In the genomic region with DNA sequence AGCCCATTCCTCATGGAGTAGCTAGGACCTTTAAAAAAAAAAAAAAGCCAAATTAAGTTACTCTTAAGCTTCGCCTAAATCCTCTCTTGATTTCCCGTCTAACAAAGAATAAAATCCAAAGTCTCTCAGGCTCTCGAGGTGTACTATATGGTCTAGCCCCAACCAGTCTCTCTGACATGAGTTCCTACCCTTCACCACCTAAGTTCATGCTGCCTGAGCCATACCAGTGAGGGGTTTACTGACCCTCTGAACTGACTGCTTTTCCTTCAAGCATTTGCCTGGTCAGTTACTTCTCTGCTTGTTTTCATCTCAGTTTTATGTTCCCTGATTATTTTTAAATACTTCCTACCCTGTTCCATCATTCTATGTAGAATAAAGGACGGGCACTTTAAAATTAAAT, we compare ENCODE assay signal across 19 cellular contexts. TPM values are rescaled to one million over a fixed set of nuclear protein-coding genes. Genes with fewer than 3 reads are reported as not detected.
DNase-seq lines count a peak whose midpoint lies in the region; FAIRE-seq and TF ChIP-seq lines count a peak whose summit lies in the region.
"Had no signal": no experiment of that assay in that cellular context is flagged by ENCODE, and none has a peak within 500 bp of the region (broad histone marks: within the 10 kb centered on the region; RNA-seq: fewer than 3 reads in every experiment).

No MANE protein-coding gene starts in this region.

- no peak overlapping the region for H3K18ac ChIP-seq in H9 (ENCODE audit: insufficient read length, low read depth, low read length)

- H2BK12ac ChIP-seq in H9 (ENCODE audit: insufficient read length, low read depth, low read length): no peak overlapping the region

- H3K9ac ChIP-seq in H9 (ENCODE audit: extremely low read depth, insufficient read length, low read length): no peak overlapping the region

- H3K27me3 Mint-ChIP-seq in H9 (ENCODE audit: low read depth): no peaks in the 10 kb centered on the region
- H3K27me3 Mint-ChIP-seq in chondrocyte (ENCODE audit: low read depth): no peaks in the 10 kb centered on the region
- no peaks in the 10 kb centered on the region for H3K27me3 Mint-ChIP-seq in nephron progenitor cell (ENCODE audit: low read depth, poor library complexity)

- H4K20me1 ChIP-seq in H9 (ENCODE audit: control insufficient read depth, insufficient read depth, insufficient read length): no peaks in the 10 kb centered on the region

- H3K4me1 Mint-ChIP-seq in H9 (peaks cover 0 to 5% of the 10 kb centered on the region in 2 experiments; a peak in 2 of 4 replicates), chondrocyte (ENCODE audit: low read depth) (peaks cover 13% of the 10 kb centered on the region), nephron progenitor cell (no peaks in the 10 kb centered on the region)

- H3K23ac ChIP-seq in H9 (ENCODE audit: insufficient read length, low read depth, low read length): no peak overlapping the region

- H3K23me2 ChIP-seq in H9 (ENCODE audit: insufficient read length, low read depth, low read length, poor library complexity, severe bottlenecking): no peaks in the 10 kb centered on the region

- H3K36me3 ChIP-seq in small intestine (ENCODE audit: control insufficient read depth in 2 of 2, insufficient read depth in 2 of 2, low read length in 2 of 2): no peaks in the 10 kb centered on the region
- H3K36me3 ChIP-seq: HAP-1 had no signal

- no peak overlapping the region for H3K4me3 ChIP-seq in small intestine (ENCODE audit: low read depth in 1 of 2, low read length in 2 of 2)
- H3K4me3 ChIP-seq: A549, HAP-1 had no signal

- H2BK5ac ChIP-seq in H9 (ENCODE audit: insufficient read length, low read length): no peak overlapping the region

- no peak overlapping the region for H2AK5ac ChIP-seq in H9 (ENCODE audit: insufficient read length, low read length)

- no peak overlapping the region for H2BK20ac ChIP-seq in H9 (ENCODE audit: low read depth, low read length, poor library complexity, severe bottlenecking)

- H4K91ac ChIP-seq in H9 (ENCODE audit: insufficient read length, low read depth, low read length): no peak overlapping the region

- H2AFZ ChIP-seq in H9 (ENCODE audit: low read length): no peak overlapping the region

- H2BK120ac ChIP-seq in H9 (ENCODE audit: low read depth, low read length, poor library complexity, severe bottlenecking): no peak overlapping the region

- H3K36me3 Mint-ChIP-seq in H9 (ENCODE audit: insufficient read depth in 1 of 3, low read depth in 3 of 3): peaks cover 29 to 37% (median 33%) of the 10 kb centered on the region in 3 experiments
- H3K36me3 Mint-ChIP-seq in chondrocyte (ENCODE audit: low read depth): peaks cover 13% of the 10 kb centered on the region
- peaks cover 59% of the 10 kb centered on the region for H3K36me3 Mint-ChIP-seq in nephron progenitor cell (ENCODE audit: low read depth)

- H3K4me3 Mint-ChIP-seq in H9 (no peak overlapping the region), chondrocyte (ENCODE audit: unreplicated experiment) (no peak overlapping the region), nephron progenitor cell (no peak overlapping the region)
- H3K4me3 Mint-ChIP-seq: CD8-positive, alpha-beta T cell had no signal

- H3K4me1 ChIP-seq in H9 (ENCODE audit: insufficient read depth, low read length): no peaks in the 10 kb centered on the region
- no peaks in the 10 kb centered on the region for H3K4me1 ChIP-seq in small intestine (ENCODE audit: control insufficient read depth in 2 of 2, insufficient read depth in 1 of 2, low read depth in 1 of 2, low read length in 1 of 2)
- H3K4me1 ChIP-seq: A549, BE2C, HAP-1 had no signal

- WGBS in H9 (ENCODE audit: extremely low coverage, insufficient read length, low lambda C conversion rate): no CpG with 5 or more reads among the region's 4 CpGs
- WGBS in small intestine, 3 donors: 95 to 96% (median 96%) methylated on average over 4 of the region's 4 CpGs

- TF ChIP-seq CTCF in H9 (conservative IDR thresholded peaks at IDR 0.05) (no peak), chondrocyte (IDR thresholded peaks at IDR 0.05) (no peak), nephron progenitor cell (IDR thresholded peaks at IDR 0.05) (no peak)

- no peak overlapping the region for H3T11ph ChIP-seq in H9 (ENCODE audit: low read length)

- H3K14ac ChIP-seq in H9 (ENCODE audit: insufficient read depth, low read length): no peak overlapping the region

- H3K4me2 ChIP-seq in H9 (ENCODE audit: insufficient read depth, insufficient read length, low read length): no peak overlapping the region
- H3K4me2 ChIP-seq: A549 had no signal

- H3K27ac Mint-ChIP-seq in H9: peak overlapping the region in 2 of 3 experiments; percentile 30 to 88; a peak in 4 of 7 replicates
- H3K27ac Mint-ChIP-seq in chondrocyte (ENCODE audit: unreplicated experiment): peak overlapping the region; percentile 23
- peak overlapping the region; percentile 55 for H3K27ac Mint-ChIP-seq in nephron progenitor cell
- H3K27ac Mint-ChIP-seq: CD8-positive, alpha-beta T cell had no signal

- H3K9me3 ChIP-seq in H9 (ENCODE audit: control insufficient read depth, low read depth, low read length) (peaks cover 5% of the 10 kb centered on the region), small intestine (ENCODE audit: control insufficient read depth, low read depth) (no peaks in the 10 kb centered on the region)
- H3K9me3 ChIP-seq: A549, BE2C, HAP-1 had no signal

- H3K9me3 Mint-ChIP-seq in H9 (peaks cover 22 to 25% of the 10 kb centered on the region in 2 experiments), chondrocyte (ENCODE audit: low read depth) (peaks cover 11% of the 10 kb centered on the region), nephron progenitor cell (peaks cover 33% of the 10 kb centered on the region)

- no peak overlapping the region for H3K4ac ChIP-seq in H9 (ENCODE audit: low read depth, low read length)

- FAIRE-seq in GM19239 (lab: Jason Lieb, UNC): peak; percentile 55
- FAIRE-seq in small intestine (lab: Jason Lieb, UNC): no peak
- FAIRE-seq: A549, D721Med, GM12891 had no signal

- H3K56ac ChIP-seq in H9 (ENCODE audit: insufficient read length, low read depth, low read length): no peak overlapping the region

- H3K27me3 ChIP-seq in H9 (ENCODE audit: insufficient read depth, low read length) (no peaks in the 10 kb centered on the region), small intestine (ENCODE audit: control insufficient read depth in 2 of 2, insufficient read depth in 2 of 2, low read length in 2 of 2) (no peaks in the 10 kb centered on the region)
- H3K27me3 ChIP-seq: BE2C had no signal

- DNase-seq in GM19239 (ENCODE audit: insufficient read length, low spot score) (no peak), H9 (no peak), chondrocyte (ENCODE audit: low spot score) (no peak), nephron progenitor cell (no peak), small intestine (no peak), kidney glomerular epithelial cell (lab: John Stamatoyannopoulos, UW) (no peak)
- DNase-seq: BE2C; CD8-positive, alpha-beta T cell; COR-L47; DMS153; DMS79 treated with DMSO at 0.1 percent for 48 hours; EL; GOT3 had no signal

- H4K8ac ChIP-seq in H9 (replicated peaks; ENCODE audit: insufficient read length, low read depth, low read length): no peak overlapping the region

- peaks cover 2% of the 10 kb centered on the region; the same call in 1 of the 2 replicates for H3K79me2 ChIP-seq in H9 (ENCODE audit: insufficient read depth, low read length)

- H3K79me1 ChIP-seq in H9 (ENCODE audit: insufficient read depth, low read depth, low read length, poor library complexity, severe bottlenecking): no peaks in the 10 kb centered on the region

- H2BK15ac ChIP-seq in H9 (ENCODE audit: low read depth, low read length): no peak overlapping the region

- no peak overlapping the region for H4K5ac ChIP-seq in H9 (ENCODE audit: insufficient read length, low read depth, low read length)

- H3K27ac ChIP-seq in H9 (ENCODE audit: insufficient read length, low read depth, low read length) (no peak overlapping the region), small intestine (ENCODE audit: low read depth in 1 of 2, low read length in 1 of 2) (no peak overlapping the region)
- H3K27ac ChIP-seq: A549, C4-2B, HL-60 had no signal

RNA-seq across cellular contexts. Expression of a gene that starts 58.2 kb away (rescaled TPM):
- total RNA-seq in H9 (2021) (16.1 and 16.2 TPM in 2 replicates), chondrocyte (2.9 to 3.7 TPM (median 3.3 TPM) in 3 replicates)
- 1 to 10 TPM in 1 of 3 donors, under 1 TPM in 2; 0.22 to 2.8 (median 0.81) TPM for polyA plus RNA-seq in small intestine
